ENCODE assay signal across 15 cellular contexts in genomic region chr7:127822822-127823508, GRCh38.
A peak's percentile ranks its signal among the peaks of the same experiment; 100 is the strongest.
DNase-seq lines count a peak whose midpoint lies in the region; ATAC-seq, FAIRE-seq and TF ChIP-seq lines count a peak whose summit lies in the region.
"Had no signal": no experiment of that assay in that cellular context is flagged by ENCODE, and none has a peak within 500 bp of the region (broad histone marks: within the 10 kb centered on the region; RNA-seq: fewer than 3 reads in every experiment).

No MANE protein-coding gene starts in this region.

- intact Hi-C loops in GM12878 (cut with micrococcal nuclease; ENCODE audit: unreplicated experiment) (no loop called here), right lobe of liver (cut with DNase I) (no loop called here), left cardiac atrium (cut with DNase I) (no loop called here)

- peaks cover 2% of the 10 kb centered on the region; the same call in 1 of the 2 replicates for H4K20me1 ChIP-seq in DOHH2 (ENCODE audit: control insufficient read depth, insufficient read depth, low read depth, low read length)
- no peaks in the 10 kb centered on the region for H4K20me1 ChIP-seq in GM12878 (ENCODE audit: control insufficient read depth, insufficient read depth)

- no peaks in the 10 kb centered on the region for H3K9me2 ChIP-seq in DOHH2 (replicated peaks; ENCODE audit: control insufficient read depth, low read length)

- POLR2A ChIA-PET in GM12878 (lab: Charles Lee): interaction anchor here (0.5 to 0.7 kb wide), 2 partner anchors 43 to 888 kb away, joined by 3 to 4 read pairs; no protein-coding TSS in a partner anchor

- WGBS in GM12878 (ENCODE audit: insufficient coverage, insufficient replicate concordance, low lambda C conversion rate, missing lambda C conversion rate): 77% methylated on average over 5 of the region's 5 CpGs
- 76% methylated on average over 5 of the region's 5 CpGs for whole genome bisulfite sequencing in right lobe of liver (ENCODE audit: insufficient coverage, low coverage, low lambda C conversion rate, missing lambda C conversion rate)

- no peaks in the 10 kb centered on the region for H3F3A ChIP-seq in DOHH2 (ENCODE audit: control insufficient read depth, insufficient read depth)

- no peaks in the 10 kb centered on the region for H3K9me3 ChIP-seq in DOHH2 (ENCODE audit: control insufficient read depth, insufficient read depth, low read length)
- no peaks in the 10 kb centered on the region for H3K9me3 ChIP-seq in HUES48 (ENCODE audit: control insufficient read depth, insufficient read depth, low read length)
- H3K9me3 ChIP-seq in GM12878 (replicated peaks; ENCODE audit: control insufficient read depth, insufficient read depth, low read length): no peaks in the 10 kb centered on the region
- H3K9me3 ChIP-seq in right lobe of liver: no peaks in the 10 kb centered on the region

- peak; percentile 41 for ATAC-seq in GM12878
- peak; percentile 32 to 60 (median 48) for ATAC-seq in right lobe of liver
- no peak for ATAC-seq in left cardiac atrium
- ATAC-seq in HG02759 (IDR thresholded peaks at IDR 0.05; ENCODE audit: unreplicated experiment): no peak

- no peak for TF ChIP-seq EP300 in GM12878 (IDR thresholded peaks at IDR 0.05; ENCODE audit: borderline replicate concordance in 1 of 2, control insufficient read depth in 1 of 2, low read depth in 2 of 2, low read length in 2 of 2)

- H3K27me3 ChIP-seq in DOHH2 (ENCODE audit: control insufficient read depth, low read length) (no peaks in the 10 kb centered on the region), HUES48 (ENCODE audit: control insufficient read depth, insufficient read depth, low read length) (no peaks in the 10 kb centered on the region), GM12878 (replicated peaks in 1 of 2; ENCODE audit: control insufficient read depth in 2 of 2, insufficient read depth in 2 of 2, low read length in 1 of 2) (no peaks in the 10 kb centered on the region), right lobe of liver (no peaks in the 10 kb centered on the region)

- H2AFZ ChIP-seq in GM12878 (ENCODE audit: control insufficient read depth, low read depth, low read length): no peak overlapping the region
- H2AFZ ChIP-seq: parathyroid adenoma had no signal

- H3K4me1 ChIP-seq in DOHH2 (ENCODE audit: control insufficient read depth, low read length) (peaks cover 14% of the 10 kb centered on the region), HUES48 (ENCODE audit: control insufficient read depth, insufficient read depth, low read length) (peaks cover 46% of the 10 kb centered on the region), GM12878 (ENCODE audit: control insufficient read depth, insufficient read depth, low read length) (peaks cover 18% of the 10 kb centered on the region), right lobe of liver (peaks cover 0 to 12% (median 0%) of the 10 kb centered on the region in 4 donors)
- H3K4me1 ChIP-seq: parathyroid adenoma had no signal

- no peak for TF ChIP-seq RAD21 in GM12878 (IDR thresholded peaks at IDR 0.05; ENCODE audit: insufficient read depth, low read depth, low read length)

- CTCF ChIA-PET in GM12878 (lab: Yijun Ruan, JAX): interaction anchor here (0.6 to 2.8 kb wide), 2 partner anchors 30 to 60 kb away, joined by 3 to 6 read pairs; no protein-coding TSS in a partner anchor

- TF ChIP-seq POLR2A in GM12878 (IDR thresholded peaks at IDR 0.05; ENCODE audit: low read depth, low read length): no peak
- no peak for TF ChIP-seq POLR2A in right lobe of liver (IDR thresholded peaks at IDR 0.05)

- SMC1A ChIA-PET in GM12878 (lab: Charles Lee; ENCODE audit: uncharacterized antibody, unreplicated experiment): interaction anchor here (0.7 to 1.4 kb wide), 3 partner anchors 13 to 105 kb away, joined by 3 read pairs; no protein-coding TSS in a partner anchor

- H3K79me2 ChIP-seq in DOHH2 (ENCODE audit: control insufficient read depth, low read length) (peaks cover 29% of the 10 kb centered on the region), GM12878 (ENCODE audit: control insufficient read depth, insufficient read depth, low read length) (peaks cover 29% of the 10 kb centered on the region)

- H3K36me3 ChIP-seq in DOHH2 (ENCODE audit: control insufficient read depth, low read length) (peaks cover 16% of the 10 kb centered on the region), HUES48 (ENCODE audit: control insufficient read depth, insufficient read depth, low read length) (no peaks in the 10 kb centered on the region), GM12878 (ENCODE audit: control insufficient read depth in 2 of 2, insufficient read depth in 2 of 2, low read length in 1 of 2) (peaks cover 0 to 2% of the 10 kb centered on the region in 2 experiments; a peak in 1 of 4 replicates), right lobe of liver (no peaks in the 10 kb centered on the region)

- H3K27ac ChIP-seq in DOHH2 (ENCODE audit: low read depth, low read length): no peak overlapping the region
- peak overlapping the region; percentile 32 for H3K27ac ChIP-seq in HUES48 (ENCODE audit: low read depth, low read length)
- H3K27ac ChIP-seq in GM12878 (ENCODE audit: control insufficient read depth, insufficient read depth): peak overlapping the region; percentile 27; the same call in 1 of the 2 replicates
- no peak overlapping the region for H3K27ac ChIP-seq in right lobe of liver
- H3K27ac ChIP-seq: parathyroid adenoma had no signal

- H3K4me2 ChIP-seq in DOHH2 (ENCODE audit: low read length) (peak overlapping the region; percentile 1; the same call in 1 of the 2 replicates), GM12878 (ENCODE audit: control insufficient read depth, insufficient read depth) (no peak overlapping the region)

- in situ Hi-C loops in GM12878 (cut with MboI): no loop called here

- DNase-seq in GM12878 (ENCODE audit: low read depth, low spot score): no peak
- DNase-seq in right lobe of liver: no peak
- no peak for DNase-seq in NCI-H2227 (lab: John Stamatoyannopoulos, UW; ENCODE audit: unreplicated experiment)
- no peak for DNase-seq in NOMO-1 (lab: John Stamatoyannopoulos, UW; ENCODE audit: unreplicated experiment in 2 of 2)
- DNase-seq in left cardiac atrium: no peak
- DNase-seq: activated CD4-positive, alpha-beta T cell treated with anti-CD3 and anti-CD28 coated beads, Interleukin-2, amount 50 U/mL, for 1 hour; activated gamma-delta T cell; CD4-positive, CD25-positive, alpha-beta regulatory T cell; central memory CD4-positive, alpha-beta T cell; H7; stimulated activated naive CD4-positive, alpha-beta T cell treated with Interleukin-2 at 50 U/mL for 16 hours had no signal

- RAD21 ChIA-PET in GM12878 (lab: Charles Lee; ENCODE audit: unreplicated experiment): interaction anchor here (0.9 kb wide), 1 partner anchor 48 kb away, joined by 3 read pairs; no protein-coding TSS in a partner anchor

- FAIRE-seq in GM12878 (lab: Jason Lieb, UNC): no peak

- H3K4me3 ChIP-seq in DOHH2 (ENCODE audit: low read length) (no peak overlapping the region), HUES48 (ENCODE audit: low read depth, low read length) (0 out of 2 replicates have a peak overlapping the region, but pooled peaks have one; percentile 14), GM12878 (no peak overlapping the region), right lobe of liver (no peak overlapping the region)

- TF ChIP-seq CTCF in DOHH2 (IDR thresholded peaks at IDR 0.05; ENCODE audit: low read depth, low read length, poor library complexity, severe bottlenecking): no peak
- TF ChIP-seq CTCF in GM12878 (IDR thresholded peaks at IDR 0.05 in 2 of 3, conservative IDR thresholded peaks at IDR 0.05 in 1 of 3; ENCODE audit: control insufficient read depth in 2 of 3, extremely low read depth in 1 of 3, insufficient read depth in 1 of 3, low read depth in 3 of 3, low read length in 3 of 3): no peak
- TF ChIP-seq CTCF in right lobe of liver (IDR thresholded peaks at IDR 0.05): no peak

- no TSS peak for BruUV-seq in GM12878 (replicated peaks; lab: Mats Ljungman, UMichigan)

- no peak overlapping the region for H3K9ac ChIP-seq in HUES48 (ENCODE audit: low read depth, low read length)
- no peak overlapping the region for H3K9ac ChIP-seq in GM12878 (ENCODE audit: control insufficient read depth, insufficient read depth, low read length)
- H3K9ac ChIP-seq: parathyroid adenoma had no signal

TF ChIP-seq in GM12878, 131 proteins besides CTCF, POLR2A, EP300 and RAD21:
- peak; percentile 16 to 31; a peak in 1 of 4 replicates for TF ChIP-seq IKZF2 (IDR thresholded peaks at IDR 0.05)
- TF ChIP-seq NR2F1 (conservative IDR thresholded peaks at IDR 0.05): no peak
- 0 out of 2 replicates have a peak, but pooled peaks have one; percentile 36 for TF ChIP-seq EED (IDR thresholded peaks at IDR 0.05; ENCODE audit: low read depth)
- peak; percentile 26; the same call in 1 of the 2 replicates for TF ChIP-seq SPI1 (IDR thresholded peaks at IDR 0.05; ENCODE audit: borderline replicate concordance, insufficient read depth, low read depth, low read length)
- peak; percentile 55 for TF ChIP-seq MEF2B (IDR thresholded peaks at IDR 0.05; ENCODE audit: partially characterized antibody, poor library complexity, severe bottlenecking)

Comparison
In these comparisons a context has a peak if more than half of its experiments do, and no peak if none do; other contexts are left out.
1. H3K27ac ChIP-seq: peak in HUES48 (single experiment) and GM12878 (single experiment); none in DOHH2 (single experiment) and right lobe of liver (0 of 3).
2. ATAC-seq: peak in GM12878 (single experiment) and right lobe of liver (4 of 4); none in left cardiac atrium (0 of 2) and HG02759 (single experiment).